10 cellular contexts compared by ENCODE assay signal in the genomic region with DNA sequence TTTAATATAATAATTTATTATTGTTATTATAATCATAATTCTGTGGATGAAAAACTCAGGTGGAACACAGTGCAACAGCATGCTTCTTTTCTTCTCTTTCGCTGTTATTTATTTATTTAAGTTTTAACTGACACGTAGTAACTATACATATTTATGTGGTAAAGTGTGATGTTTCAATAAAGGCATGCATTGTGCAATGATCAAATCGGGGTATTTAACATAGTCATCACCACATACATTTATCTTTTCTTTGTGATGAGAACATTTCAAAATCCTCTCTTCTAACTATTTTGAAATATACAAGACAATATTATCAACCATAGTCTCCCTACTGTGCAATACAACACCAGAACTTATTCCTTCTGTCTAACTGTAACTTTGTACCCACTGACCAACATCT.
"Had no signal": no experiment of that assay in that cellular context is flagged by ENCODE, and none has a peak within 500 bp of the region (broad histone marks: within the 10 kb centered on the region; RNA-seq: fewer than 3 reads in every experiment).

No MANE protein-coding gene starts in this region.

- H3K4me3 ChIP-seq: lower lobe of right lung had no signal

- H3K36me3 ChIP-seq: lower lobe of right lung had no signal

- H3K27ac ChIP-seq: epithelial cell of prostate, lower lobe of right lung had no signal

- DNase-seq: activated gamma-delta T cell treated with Interleukin-2 at 50 U/mL for 16 hours; activated T-cell treated with anti-CD3 and anti-CD28 coated beads, Interleukin-2, amount 50 U/mL, for 1 hour; foreskin melanocyte; lower lobe of right lung; midbrain; natural killer cell; stimulated activated CD4-positive, alpha-beta T cell treated with anti-CD3 and anti-CD28 coated beads, Interleukin-4, amount 100 ng/mL, for 24 hours; stimulated activated naive CD8-positive, alpha-beta T cell treated with anti-CD3 and anti-CD28 coated beads, Interleukin-15, Interleukin-2, amounts not matched to agents 100 U/mL and 50 U/mL, for 24 hours; T-helper 9 cell had no signal

- H3K9me3 ChIP-seq: lower lobe of right lung had no signal
